In genomic region chrY:16097325-16097724, GRCh38 we compare ENCODE assay signal across 22 cellular contexts.
DNase-seq lines count a peak whose midpoint lies in the region; ATAC-seq and TF ChIP-seq lines count a peak whose summit lies in the region.
"Had no signal": no experiment of that assay in that cellular context is flagged by ENCODE, and none has a peak within 500 bp of the region (broad histone marks: within the 10 kb centered on the region; RNA-seq: fewer than 3 reads in every experiment).

No MANE protein-coding gene starts in this region.

- DNase-seq in left lobe of liver (ENCODE audit: low spot score) (no peak), renal cortical epithelial cell (ENCODE audit: low read depth) (peak; percentile 13), hepatocyte (ENCODE audit: low spot score) (no peak)
- DNase-seq: 8988T; ACHN; BE2C; C1 segment of cervical spinal cord; CD4-positive, alpha-beta memory T cell; CD4-positive, CD25-positive, alpha-beta regulatory T cell; CD8-positive, alpha-beta memory T cell; COR-L47; DMS 273 treated with DMSO at 0.1 percent for 48 hours; DMS153; DMS53; DMS79; DND-41; EL; GDM1 had no signal

- H3K4me2 ChIP-seq in hepatocyte: no peak overlapping the region
- H3K4me2 ChIP-seq: BLaER1 had no signal

- H3K9me2 ChIP-seq in hepatocyte (replicated peaks; ENCODE audit: insufficient read depth): no peaks in the 10 kb centered on the region

- no peaks in the 10 kb centered on the region for H3K4me1 ChIP-seq in hepatocyte (ENCODE audit: insufficient read depth)
- H3K4me1 ChIP-seq: BE2C, BLaER1 had no signal

- ATAC-seq in left lobe of liver: peak; percentile 70
- no peak for ATAC-seq in GM21528 (IDR thresholded peaks at IDR 0.05; ENCODE audit: low FRiP score, unreplicated experiment)
- no peak for ATAC-seq in HG03457 (IDR thresholded peaks at IDR 0.05; ENCODE audit: unreplicated experiment)
- ATAC-seq: GM12878 had no signal

- H4K20me1 ChIP-seq in hepatocyte (ENCODE audit: insufficient read depth, poor library complexity, severe bottlenecking): no peaks in the 10 kb centered on the region
- H4K20me1 ChIP-seq: BLaER1 had no signal

- WGBS in hepatocyte (ENCODE audit: low lambda C conversion rate, missing lambda C conversion rate): no CpG with 5 or more reads among the region's 1 CpG

- no peak overlapping the region for H3K4me3 ChIP-seq in hepatocyte
- H3K4me3 ChIP-seq: BLaER1, GM12878 had no signal

- H3K27me3 ChIP-seq in hepatocyte: no peaks in the 10 kb centered on the region
- H3K27me3 ChIP-seq: BE2C, BLaER1 had no signal

- H3K36me3 ChIP-seq in hepatocyte (replicated peaks; ENCODE audit: insufficient read depth, low read depth): no peaks in the 10 kb centered on the region
- H3K36me3 ChIP-seq: BE2C, BLaER1 had no signal

- TF ChIP-seq CTCF in hepatocyte (IDR thresholded peaks at IDR 0.05; ENCODE audit: poor library complexity): no peak

- no peak overlapping the region for H3K27ac ChIP-seq in hepatocyte
- H3K27ac ChIP-seq: BLaER1 had no signal

- H2AFZ ChIP-seq in hepatocyte: no peak overlapping the region

- no peaks in the 10 kb centered on the region for H3K9me3 ChIP-seq in hepatocyte (ENCODE audit: low read depth)
- H3K9me3 ChIP-seq: BE2C, BLaER1 had no signal

- no peaks in the 10 kb centered on the region for H3K79me2 ChIP-seq in hepatocyte
